In genomic region chr6:4930025-4930692, GRCh38 we compare ENCODE assay signal across 22 cellular contexts.
DNase-seq lines count a peak whose midpoint lies in the region; ATAC-seq and TF ChIP-seq lines count a peak whose summit lies in the region.
"Had no signal": no experiment of that assay in that cellular context is flagged by ENCODE, and none has a peak within 500 bp of the region (broad histone marks: within the 10 kb centered on the region; RNA-seq: fewer than 3 reads in every experiment).

No MANE protein-coding gene starts in this region.

- peak overlapping the region; percentile 4 for H3K4me2 ChIP-seq in trophoblast cell (ENCODE audit: low read length)

- H3K27me3 ChIP-seq in trophoblast cell (ENCODE audit: insufficient read depth, low read length), result no peaks in the 10 kb centered on the region
- H3K27me3 ChIP-seq: foreskin keratinocyte, tibial nerve had no signal

- no peak overlapping the region for H2AFZ ChIP-seq in trophoblast cell (ENCODE audit: insufficient read depth, low read length, poor library complexity)

- WGBS in trophoblast cell (ENCODE audit: extremely low coverage, insufficient coverage, insufficient read length), result no CpG with 5 or more reads among the region's 4 CpGs

- no peak overlapping the region for H3K14ac ChIP-seq in trophoblast cell (ENCODE audit: low read length)

- peaks cover 51% of the 10 kb centered on the region for H3K4me1 Mint-ChIP-seq in brain
- H3K4me1 Mint-ChIP-seq in T-cell, result peaks cover 56 to 65% (median 59%) of the 10 kb centered on the region in 3 donors

- peaks cover 10% of the 10 kb centered on the region for H3K79me1 ChIP-seq in trophoblast cell (ENCODE audit: low read length)

- peak overlapping the region; percentile 31 for H3K27ac ChIP-seq in trophoblast cell (ENCODE audit: low read depth, low read length)
- H3K27ac ChIP-seq: foreskin keratinocyte, tibial nerve had no signal

- H3K4me3 ChIP-seq in trophoblast cell (ENCODE audit: low read depth, low read length), result no peak overlapping the region
- H3K4me3 ChIP-seq: lung, tibial nerve had no signal

- peak overlapping the region; percentile 57 for H3K4ac ChIP-seq in trophoblast cell (ENCODE audit: low read depth, low read length)

- no peak overlapping the region for H4K8ac ChIP-seq in trophoblast cell (ENCODE audit: low read depth, low read length)

- H3K9me3 ChIP-seq in trophoblast cell (ENCODE audit: insufficient read depth, low read depth, low read length), result no peaks in the 10 kb centered on the region
- H3K9me3 ChIP-seq: Caco-2, tibial nerve had no signal

- no peak overlapping the region for H2BK120ac ChIP-seq in trophoblast cell (ENCODE audit: insufficient read depth, low read length, poor library complexity)

- POLR2A ChIA-PET in T-cell (lab: Charles Lee), result no interaction called here

- no peak overlapping the region for H3K23ac ChIP-seq in trophoblast cell (ENCODE audit: low read length)

- no peak overlapping the region for H4K12ac ChIP-seq in trophoblast cell (ENCODE audit: low read depth, low read length)

- H3K27ac Mint-ChIP-seq in brain (peak overlapping the region in 3 of 5 experiments; percentile 23 to 83 (median 59)), T-cell (no peak overlapping the region)
- H3K27ac Mint-ChIP-seq: activated naive CD4-positive, alpha-beta T cell treated with anti-CD3 and anti-CD28 coated beads, Interleukin-2, amount 50 U/mL, for 24 hours; B cell had no signal

- H3K9me3 Mint-ChIP-seq in brain (peaks cover 0 to 23% (median 13%) of the 10 kb centered on the region in 5 experiments), T-cell (no peaks in the 10 kb centered on the region)
- H3K9me3 Mint-ChIP-seq: activated naive CD4-positive, alpha-beta T cell treated with anti-CD3 and anti-CD28 coated beads, Interleukin-2, amount 50 U/mL, for 24 hours; stimulated activated naive CD8-positive, alpha-beta T cell treated with anti-CD3 and anti-CD28 coated beads, Interleukin-15, amount 100 ng/mL, for 72 hours had no signal

- ATAC-seq in T-cell (replicated peaks in 1 of 4), result no peak
- ATAC-seq: foreskin keratinocyte; stimulated activated naive CD8-positive, alpha-beta T cell treated with anti-CD3 and anti-CD28 coated beads, Interleukin-15, amount 100 ng/mL, for 72 hours had no signal

- peak; percentile 39 for DNase-seq in NCI-H2107 treated with DMSO at 0.1 percent for 48 hours (lab: John Stamatoyannopoulos, UW; ENCODE audit: unreplicated experiment)
- no peak for DNase-seq in NCI-H2107 (lab: John Stamatoyannopoulos, UW)
- peak; percentile 85 for DNase-seq in NCI-H69 (lab: John Stamatoyannopoulos, UW)
- DNase-seq in trophoblast cell, result no peak
- no peak for DNase-seq in T-cell
- DNase-seq in nucleus accumbens (lab: John Stamatoyannopoulos, UW), result no peak
- DNase-seq in stimulated activated CD4-positive, alpha-beta T cell treated with anti-CD3 and anti-CD28 coated beads, Interleukin-2, amount 100 ng/mL, for 24 hours, result no peak
- DNase-seq: 8988T; activated CD4-positive, alpha-beta T cell treated with anti-CD3 and anti-CD28 coated beads for 48 hours; aorta; Caco-2; foreskin keratinocyte; NCI-H1105 treated with DMSO at 0.1 percent for 48 hours; NCI-H524 treated with DMSO at 0.1 percent for 48 hours; retina; stimulated activated naive CD8-positive, alpha-beta T cell treated with anti-CD3 and anti-CD28 coated beads, Interleukin-15, amount 100 ng/mL, for 72 hours; T-helper 1 cell had no signal

- H3K36me3 Mint-ChIP-seq in brain, result peaks cover 32% of the 10 kb centered on the region
- H3K36me3 Mint-ChIP-seq in T-cell, result peaks cover 11% of the 10 kb centered on the region

- no peak overlapping the region for H3K9ac ChIP-seq in trophoblast cell (ENCODE audit: low read length)

- H2BK5ac ChIP-seq in trophoblast cell (ENCODE audit: low read depth, low read length, poor library complexity), result peak overlapping the region; percentile 19

- H3K4me3 Mint-ChIP-seq in brain, result no peak overlapping the region
- H3K4me3 Mint-ChIP-seq in T-cell, result no peak overlapping the region
- H3K4me3 Mint-ChIP-seq: activated naive CD4-positive, alpha-beta T cell treated with anti-CD3 and anti-CD28 coated beads, Interleukin-2, amount 50 U/mL, for 24 hours; B cell; stimulated activated naive CD8-positive, alpha-beta T cell treated with anti-CD3 and anti-CD28 coated beads, Interleukin-15, amount 100 ng/mL, for 72 hours had no signal

- H3K36me3 ChIP-seq in trophoblast cell (ENCODE audit: control insufficient read depth in 1 of 2, insufficient read depth in 2 of 2, low read length in 2 of 2), result peaks cover 0 to 2% of the 10 kb centered on the region in 2 experiments
- H3K36me3 ChIP-seq: tibial nerve had no signal

- peaks cover 30 to 31% of the 10 kb centered on the region in 2 experiments for H3K4me1 ChIP-seq in trophoblast cell (ENCODE audit: control insufficient read depth in 1 of 2, insufficient read depth in 2 of 2, low read length in 2 of 2)

- no peak overlapping the region for H2BK12ac ChIP-seq in trophoblast cell (ENCODE audit: low read length)

- no peak for TF ChIP-seq CTCF in brain (conservative IDR thresholded peaks at IDR 0.05)

- H3K27me3 Mint-ChIP-seq in brain (no peaks in the 10 kb centered on the region), T-cell (no peaks in the 10 kb centered on the region)
- H3K27me3 Mint-ChIP-seq: activated naive CD4-positive, alpha-beta T cell treated with anti-CD3 and anti-CD28 coated beads, Interleukin-2, amount 50 U/mL, for 24 hours; B cell; stimulated activated naive CD8-positive, alpha-beta T cell treated with anti-CD3 and anti-CD28 coated beads, Interleukin-15, amount 100 ng/mL, for 72 hours had no signal

- H2AK5ac ChIP-seq in trophoblast cell (ENCODE audit: low read length), result no peak overlapping the region

- CTCF ChIA-PET in T-cell (lab: Charles Lee), result interaction anchor here in 1 of 2 donors (0.6 kb wide), 1 partner anchor 174 kb away, joined by 3 read pairs; no protein-coding TSS in a partner anchor

- no peak overlapping the region for H3K18ac ChIP-seq in trophoblast cell (ENCODE audit: low read length)

- H4K91ac ChIP-seq in trophoblast cell (ENCODE audit: low read depth, low read length), result no peak overlapping the region

- H3K79me2 ChIP-seq in trophoblast cell (ENCODE audit: control insufficient read depth, insufficient read depth, low read length, poor library complexity), result peaks cover 15% of the 10 kb centered on the region

Comparison
In these comparisons a context has a peak if more than half of its experiments do, and no peak if none do; other contexts are left out.
1. DNase-seq: peak in NCI-H2107 treated with DMSO at 0.1 percent for 48 hours (single experiment) and NCI-H69 (single experiment); none in NCI-H2107 (single experiment), trophoblast cell (0 of 2), T-cell (0 of 34), nucleus accumbens (0 of 56) and stimulated activated CD4-positive, alpha-beta T cell treated with anti-CD3 and anti-CD28 coated beads, Interleukin-2, amount 100 ng/mL, for 24 hours (0 of 2).
2. H3K27ac Mint-ChIP-seq: peak in brain (3 of 5); none in T-cell (0 of 2).